In genomic region chr1:42035830-42036604, GRCh38 we compare ENCODE assay signal across 8 cellular contexts.
DNase-seq lines count a peak whose midpoint lies in the region; ATAC-seq and TF ChIP-seq lines count a peak whose summit lies in the region.

No MANE protein-coding gene starts in this region.

- no peaks in the 10 kb centered on the region for H3K9me3 ChIP-seq in right lobe of liver

- 0% methylated on average over 4 of the region's 60 CpGs for WGBS in right lobe of liver (ENCODE audit: insufficient coverage, low coverage, low lambda C conversion rate, missing lambda C conversion rate)

- H3K4me1 ChIP-seq in right lobe of liver = peaks cover 0 to 6% (median 0%) of the 10 kb centered on the region in 4 donors

- intact Hi-C loops in dorsolateral prefrontal cortex (cut with DNase I) (loop anchor here (5.0 to 10.0 kb wide), 6 partner anchors 119 to 646 kb away; partner anchors contain the start of genes HIVEP3 (in 2 of the 2), FOXJ3 (in 1 of the 2) and YBX1 (in 1 of the 2)), right lobe of liver (cut with DNase I) (no loop called here)

- ATAC-seq in GM19397 (IDR thresholded peaks at IDR 0.05; ENCODE audit: unreplicated experiment) (peak; percentile 89), HG03558 (IDR thresholded peaks at IDR 0.05; ENCODE audit: extremely low read depth, unreplicated experiment) (peak; percentile 81), right lobe of liver (peak; percentile 96 to 97 (median 97))

- peak in 3 of 56 donors; percentile 2 to 11 (median 10) for TF ChIP-seq CTCF in dorsolateral prefrontal cortex (IDR thresholded peaks at IDR 0.05 in 54 of 56, conservative IDR thresholded peaks at IDR 0.05 in 2 of 56; ENCODE audit: low read depth in 1 of 56, partially characterized antibody in 56 of 56)
- TF ChIP-seq CTCF in right lobe of liver (IDR thresholded peaks at IDR 0.05) = no peak

- H3K27ac ChIP-seq in dorsolateral prefrontal cortex (peak overlapping the region in 45 of 59 donors; percentile 3 to 85 (median 66)), right lobe of liver (peak overlapping the region in 1 of 3 donors; percentile 64)

- peak overlapping the region; percentile 53 to 98 (median 90) for H3K4me3 ChIP-seq in dorsolateral prefrontal cortex
- H3K4me3 ChIP-seq in right lobe of liver = peak overlapping the region; percentile 75 to 92 (median 85)

- DNase-seq in CD1c-positive myeloid dendritic cell (ENCODE audit: extremely low spot score) = peak; percentile 97
- DNase-seq in NCI-H526 treated with DMSO at 0.1 percent for 48 hours (lab: John Stamatoyannopoulos, UW) = peak; percentile 92
- DNase-seq in activated CD4-positive, alpha-beta T cell treated with anti-CD3 and anti-CD28 coated beads, Interleukin-2, amount 50 U/mL, for 4 hours = peak; percentile 98
- DNase-seq in dorsolateral prefrontal cortex = peak; percentile 92 to 97 (median 96)
- DNase-seq in right lobe of liver = peak; percentile 97 to 98 (median 97)
- DNase-seq in stimulated activated CD4-positive, alpha-beta T cell treated with anti-CD3 and anti-CD28 coated beads, Interleukin-4, amount 100 ng/mL, for 1 hour = peak; percentile 99

- H3K36me3 ChIP-seq in right lobe of liver = no peaks in the 10 kb centered on the region

- TF ChIP-seq POLR2A in right lobe of liver (IDR thresholded peaks at IDR 0.05) = peak; percentile 42

- H3K27me3 ChIP-seq in dorsolateral prefrontal cortex (no peaks in the 10 kb centered on the region), right lobe of liver (no peaks in the 10 kb centered on the region)

Comparison
In these comparisons a context has a peak if more than half of its experiments do, and no peak if none do; other contexts are left out.
1. intact Hi-C loops: an anchor here in dorsolateral prefrontal cortex (5.0 to 10.0 kb wide); none called in right lobe of liver.